In genomic region chr19:48249502-48250014, GRCh38 we compare ENCODE assay signal across 8 cellular contexts. TPM values are rescaled to one million over a fixed set of nuclear protein-coding genes. Genes with fewer than 3 reads are reported as not detected.
DNase-seq lines count a peak whose midpoint lies in the region; ATAC-seq and TF ChIP-seq lines count a peak whose summit lies in the region.

No MANE protein-coding gene starts in this region.

- no peaks in the 10 kb centered on the region for H3K27me3 ChIP-seq in skeletal muscle tissue (ENCODE audit: control insufficient read depth in 3 of 3, insufficient read depth in 3 of 3, low read length in 3 of 3)

- H3K4me3 ChIP-seq in GM12865 (ENCODE audit: low read depth, low read length) (peak overlapping the region; percentile 65), skeletal muscle tissue (ENCODE audit: low read length in 3 of 3) (peak overlapping the region; percentile 52 to 65 (median 58))

- H3K36me3 ChIP-seq in skeletal muscle tissue (ENCODE audit: control insufficient read depth in 3 of 3, insufficient read depth in 3 of 3, low read length in 3 of 3), result peaks cover 7 to 15% (median 12%) of the 10 kb centered on the region in 3 donors

- H3K9ac ChIP-seq in skeletal muscle tissue (ENCODE audit: low read depth in 1 of 3, low read length in 3 of 3), result peak overlapping the region in 1 of 3 donors; percentile 34

- peaks cover 0 to 10% (median 5%) of the 10 kb centered on the region in 3 donors for H3K4me1 ChIP-seq in skeletal muscle tissue (ENCODE audit: control insufficient read depth in 3 of 3, insufficient read depth in 3 of 3, low read length in 3 of 3)

- ATAC-seq in HG03095 (IDR thresholded peaks at IDR 0.05; ENCODE audit: unreplicated experiment), result peak; percentile 59

- H3K9me3 ChIP-seq in skeletal muscle tissue (ENCODE audit: control insufficient read depth in 3 of 3, low read length in 3 of 3), result no peaks in the 10 kb centered on the region

- DNase-seq in GM12865 (ENCODE audit: low read depth) (peak; percentile 93), DMS79 treated with DMSO at 0.1 percent for 48 hours (lab: John Stamatoyannopoulos, UW) (no peak), NCI-H82 (lab: John Stamatoyannopoulos, UW) (no peak), NCI-H146 (lab: John Stamatoyannopoulos, UW) (no peak)
- DNase-seq in activated CD4-positive, CD25-positive, alpha-beta regulatory T cell treated with anti-CD3 and anti-CD28 coated beads, Interleukin-2, amount 50 U/mL, for 72 hours, result peak; percentile 68
- peak; percentile 57 for DNase-seq in effector CD4-positive, alpha-beta T cell

- TF ChIP-seq CTCF in GM12865 (IDR thresholded peaks at IDR 0.05; ENCODE audit: insufficient read depth, low read depth, low read length, missing control alignments), result no peak

- H3K27ac ChIP-seq in skeletal muscle tissue (ENCODE audit: low read depth, low read length), result peak overlapping the region; percentile 72

RNA-seq across cellular contexts. Expression of gene CARD8, which starts 6.2 kb away (rescaled TPM):
- 26.6 TPM for total RNA-seq in skeletal muscle tissue

RNA-seq across cellular contexts. Expression of gene ZNF114, which starts 20.3 kb away (rescaled TPM):
- 2.6 TPM for total RNA-seq in skeletal muscle tissue

Comparison
In these comparisons a context has a peak if more than half of its experiments do, and no peak if none do; other contexts are left out.
1. DNase-seq: peak in GM12865 (single experiment), activated CD4-positive, CD25-positive, alpha-beta regulatory T cell treated with anti-CD3 and anti-CD28 coated beads, Interleukin-2, amount 50 U/mL, for 72 hours (single experiment) and effector CD4-positive, alpha-beta T cell (single experiment); none in DMS79 treated with DMSO at 0.1 percent for 48 hours (single experiment), NCI-H82 (single experiment) and NCI-H146 (single experiment).